In the genomic region with DNA sequence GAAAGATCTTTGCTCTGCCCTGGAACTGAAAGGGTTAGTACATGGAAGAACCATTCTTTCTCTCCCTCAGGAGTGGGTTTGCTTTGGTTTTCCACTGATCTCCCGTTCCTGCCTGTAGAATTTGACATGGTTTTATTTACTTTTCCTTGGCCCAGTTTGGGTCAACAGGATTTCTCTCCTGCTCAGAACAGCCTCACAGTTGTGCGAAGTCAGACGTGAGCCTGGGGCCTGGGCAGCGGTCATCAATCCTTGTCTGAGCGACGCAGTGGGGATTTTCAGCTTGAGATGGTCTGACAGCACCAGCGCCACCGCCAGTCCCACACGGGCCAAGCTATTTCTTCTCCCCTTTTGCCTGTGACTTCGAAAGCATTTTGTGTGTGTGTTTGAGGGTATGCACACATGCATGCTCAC, we compare ENCODE assay signal across 19 cellular contexts. TPM values are rescaled to one million over a fixed set of nuclear protein-coding genes. Genes with fewer than 3 reads are reported as not detected.
DNase-seq lines count a peak whose midpoint lies in the region; ATAC-seq and TF ChIP-seq lines count a peak whose summit lies in the region.
"Had no signal": no experiment of that assay in that cellular context is flagged by ENCODE, and none has a peak within 500 bp of the region (broad histone marks: within the 10 kb centered on the region; RNA-seq: fewer than 3 reads in every experiment).

No MANE protein-coding gene starts in this region.

- H3K4me3 Mint-ChIP-seq in neural progenitor cell = no peak overlapping the region

- H3K27me3 ChIP-seq in cardiac muscle cell (no peaks in the 10 kb centered on the region), heart left ventricle (peaks cover 0 to 80% (median 18%) of the 10 kb centered on the region in 9 donors), neural progenitor cell (no peaks in the 10 kb centered on the region)
- H3K27me3 ChIP-seq: BLaER1 treated with 17β-estradiol and CSF1 and Interleukin-3, amounts not matched to agents 10 nM and 100 nM had no signal

- peaks cover 3% of the 10 kb centered on the region for H3K27me3 Mint-ChIP-seq in neural progenitor cell (ENCODE audit: insufficient read depth, low read depth)

- H3K27ac ChIP-seq in cardiac muscle cell = peak overlapping the region; percentile 61
- H3K27ac ChIP-seq in heart left ventricle = no peak overlapping the region
- H3K27ac ChIP-seq in neural progenitor cell = peak overlapping the region; percentile 84
- H3K27ac ChIP-seq: BLaER1 treated with 17β-estradiol and CSF1 and Interleukin-3, amounts not matched to agents 10 nM and 100 nM had no signal

- H3K36me3 Mint-ChIP-seq in neural progenitor cell = peaks cover 4% of the 10 kb centered on the region

- H4K20me1 ChIP-seq in neural progenitor cell (ENCODE audit: low read depth) = peaks cover 82% of the 10 kb centered on the region
- H4K20me1 ChIP-seq: BLaER1 treated with 17β-estradiol and CSF1 and Interleukin-3, amounts not matched to agents 10 nM and 100 nM had no signal

- H2AFZ ChIP-seq in neural progenitor cell (replicated peaks) = no peak overlapping the region

- no peak for TF ChIP-seq CTCF in cardiac muscle cell (IDR thresholded peaks at IDR 0.05; ENCODE audit: low read depth, low read length)
- TF ChIP-seq CTCF in heart left ventricle (IDR thresholded peaks at IDR 0.05) = no peak
- no peak for TF ChIP-seq CTCF in neural progenitor cell (IDR thresholded peaks at IDR 0.05)

- peak overlapping the region; percentile 22 for H3K4me2 ChIP-seq in neural progenitor cell
- H3K4me2 ChIP-seq: BLaER1 treated with 17β-estradiol and CSF1 and Interleukin-3, amounts not matched to agents 10 nM and 100 nM had no signal

- H3K79me2 ChIP-seq in neural progenitor cell (ENCODE audit: low read depth) = peaks cover 98% of the 10 kb centered on the region

- 20 to 28% (median 24%) methylated on average over 10 of the region's 10 CpGs for WGBS in heart left ventricle, 4 donors

- DNase-seq in cardiac muscle cell (ENCODE audit: low read depth in 1 of 2, low spot score in 1 of 2) (peak in 1 of 2 donors; percentile 32), heart left ventricle (no peak), left kidney (ENCODE audit: low read depth, low spot score) (peak; percentile 61), neural progenitor cell (ENCODE audit: low spot score) (no peak), AG20443 (ENCODE audit: low spot score) (no peak), hippocampal formation (lab: John Stamatoyannopoulos, UW) (no peak)
- no peak for DNase-seq in activated CD4-positive, alpha-beta T cell treated with anti-CD3 and anti-CD28 coated beads for 4 hours
- DNase-seq: 8988T, DMS 273 treated with DMSO at 0.1 percent for 48 hours, GOT3, Kasumi-1, NCI-H187 treated with DMSO at 0.1 percent for 48 hours, NCI-H2171, NCI-H446 treated with DMSO at 0.1 percent for 48 hours, NCI-H774 had no signal

- TF ChIP-seq POLR2A in heart left ventricle (IDR thresholded peaks at IDR 0.05) = no peak

- no peaks in the 10 kb centered on the region for H3K9me3 ChIP-seq in cardiac muscle cell (ENCODE audit: low read depth)
- H3K9me3 ChIP-seq in heart left ventricle = no peaks in the 10 kb centered on the region
- no peaks in the 10 kb centered on the region for H3K9me3 ChIP-seq in neural progenitor cell (ENCODE audit: low read depth)
- H3K9me3 ChIP-seq: BLaER1 treated with 17β-estradiol and CSF1 and Interleukin-3, amounts not matched to agents 10 nM and 100 nM had no signal

- H3K4me1 ChIP-seq in cardiac muscle cell (ENCODE audit: low read depth) = peaks cover 30% of the 10 kb centered on the region
- H3K4me1 ChIP-seq in heart left ventricle = no peaks in the 10 kb centered on the region
- H3K4me1 ChIP-seq in neural progenitor cell = peaks cover 97% of the 10 kb centered on the region

- peaks cover 26% of the 10 kb centered on the region for H3F3A ChIP-seq in neural progenitor cell (ENCODE audit: low read depth)

- intact Hi-C loops in heart left ventricle (cut with DNase I) = no loop called here

- peaks cover 38% of the 10 kb centered on the region for H3K4me1 Mint-ChIP-seq in neural progenitor cell

- H3K4me3 ChIP-seq in cardiac muscle cell (no peak overlapping the region), heart left ventricle (no peak overlapping the region), neural progenitor cell (no peak overlapping the region)
- H3K4me3 ChIP-seq: BLaER1 treated with 17β-estradiol and CSF1 and Interleukin-3, amounts not matched to agents 10 nM and 100 nM had no signal

- no peak overlapping the region for H3K27ac Mint-ChIP-seq in neural progenitor cell

- ATAC-seq in heart left ventricle = no peak
- ATAC-seq in GM19351 (IDR thresholded peaks at IDR 0.05; ENCODE audit: unreplicated experiment) = no peak
- ATAC-seq: Panc1, Right ventricle myocardium inferior had no signal

- H3K36me3 ChIP-seq in cardiac muscle cell = no peaks in the 10 kb centered on the region
- H3K36me3 ChIP-seq in heart left ventricle = no peaks in the 10 kb centered on the region
- no peaks in the 10 kb centered on the region for H3K36me3 ChIP-seq in neural progenitor cell
- H3K36me3 ChIP-seq: BLaER1 treated with 17β-estradiol and CSF1 and Interleukin-3, amounts not matched to agents 10 nM and 100 nM had no signal

- no peak overlapping the region for H3K9ac ChIP-seq in neural progenitor cell
- H3K9ac ChIP-seq: BLaER1 treated with 17β-estradiol and CSF1 and Interleukin-3, amounts not matched to agents 10 nM and 100 nM had no signal

- H3K9me3 Mint-ChIP-seq in neural progenitor cell = no peaks in the 10 kb centered on the region

RNA-seq across cellular contexts. Expression of gene SMOC1, which starts 58.2 kb away (rescaled TPM):
- total RNA-seq in cardiac muscle cell (10.0 and 24.7 TPM in 2 replicates), heart left ventricle (1 to 10 TPM in 2 of 9 donors, under 1 TPM in 5, not detected in 2; 0.57 to 2.8 (median 0.79) TPM), neural progenitor cell (ENCODE audit: low replicate concordance) (89.3 and 158 TPM in 2 replicates)
- polyA plus RNA-seq in cardiac muscle cell (1.9 and 3.6 TPM in 2 replicates), heart left ventricle (1 to 10 TPM in 1 of 2 donors, under 1 TPM in 1; 0.93 to 1.6 TPM)

Comparison
In these comparisons a context has a peak if more than half of its experiments do, and no peak if none do; other contexts are left out.
1. H3K27ac ChIP-seq: peak in cardiac muscle cell (single experiment) and neural progenitor cell (single experiment); none in heart left ventricle (0 of 12).